1 cellular context compared by ENCODE assay signal in the genomic region with DNA sequence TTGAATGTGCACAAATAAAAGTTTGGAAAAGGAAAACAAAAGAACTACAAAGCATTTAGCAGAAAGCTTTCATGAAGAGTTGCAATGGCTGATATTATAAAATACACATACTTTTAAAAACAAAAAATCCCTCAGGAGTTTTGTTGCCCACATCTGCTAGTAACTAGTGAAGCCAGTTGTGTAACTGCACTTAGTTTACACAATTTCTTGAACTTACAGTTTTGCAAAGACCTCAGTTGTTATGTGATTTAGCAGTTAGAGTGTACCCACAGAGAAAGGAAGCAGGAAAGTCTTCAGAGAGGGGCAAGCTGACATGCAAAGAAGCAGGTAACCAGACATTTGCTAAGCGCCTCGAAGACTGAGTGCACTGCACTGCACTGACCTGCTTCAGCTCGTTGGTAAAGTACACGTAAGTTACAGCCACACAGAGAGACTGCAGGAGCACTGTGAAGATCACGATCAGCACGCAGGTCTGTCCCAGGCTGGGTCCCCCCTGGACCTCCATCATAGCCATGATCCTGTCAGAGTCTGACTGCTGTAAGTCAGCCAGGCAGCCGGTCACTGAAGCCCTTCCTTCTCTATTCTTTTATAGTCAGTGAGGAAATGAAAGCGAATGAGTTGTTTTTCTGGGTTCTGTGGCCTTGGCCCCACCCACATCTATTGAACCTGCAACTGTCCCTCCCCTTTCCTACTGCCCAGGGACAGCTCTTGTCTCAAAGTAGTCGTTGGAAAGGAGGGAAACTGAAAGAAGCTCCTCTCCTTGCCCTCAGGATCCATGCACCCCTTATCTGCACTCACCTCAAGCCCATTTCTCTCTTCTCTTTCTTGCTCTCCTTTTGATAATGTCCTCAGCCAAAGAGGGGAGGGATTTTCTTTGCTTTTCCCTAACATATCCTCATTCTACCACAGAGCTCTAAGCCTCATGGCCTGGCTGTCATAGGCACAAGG.
A peak's percentile ranks its signal among the peaks of the same experiment; 100 is the strongest.
TF ChIP-seq lines count a peak whose summit lies in the region.

A gene (minus strand): TSS at position 560 of the 948 bp plus-strand sequence. CDS start 46 bp downstream, at position 514.

TF ChIP-seq in HepG2, 621 proteins besides CTCF, POLR2A, EP300 and RAD21 (continued from another document and continues in another):
- TF ChIP-seq, protein P1, sequence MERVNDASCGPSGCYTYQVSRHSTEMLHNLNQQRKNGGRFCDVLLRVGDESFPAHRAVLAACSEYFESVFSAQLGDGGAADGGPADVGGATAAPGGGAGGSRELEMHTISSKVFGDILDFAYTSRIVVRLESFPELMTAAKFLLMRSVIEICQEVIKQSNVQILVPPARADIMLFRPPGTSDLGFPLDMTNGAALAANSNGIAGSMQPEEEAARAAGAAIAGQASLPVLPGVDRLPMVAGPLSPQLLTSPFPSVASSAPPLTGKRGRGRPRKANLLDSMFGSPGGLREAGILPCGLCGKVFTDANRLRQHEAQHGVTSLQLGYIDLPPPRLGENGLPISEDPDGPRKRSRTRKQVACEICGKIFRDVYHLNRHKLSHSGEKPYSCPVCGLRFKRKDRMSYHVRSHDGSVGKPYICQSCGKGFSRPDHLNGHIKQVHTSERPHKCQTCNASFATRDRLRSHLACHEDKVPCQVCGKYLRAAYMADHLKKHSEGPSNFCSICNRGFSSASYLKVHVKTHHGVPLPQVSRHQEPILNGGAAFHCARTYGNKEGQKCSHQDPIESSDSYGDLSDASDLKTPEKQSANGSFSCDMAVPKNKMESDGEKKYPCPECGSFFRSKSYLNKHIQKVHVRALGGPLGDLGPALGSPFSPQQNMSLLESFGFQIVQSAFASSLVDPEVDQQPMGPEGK (CRISPR knock-in tag; IDR thresholded peaks at IDR 0.05) = no peak
- no peak for TF ChIP-seq NFIB (CRISPR knock-in tag; IDR thresholded peaks at IDR 0.05; ENCODE audit: borderline replicate concordance)
- no peak for TF ChIP-seq ARNT (IDR thresholded peaks at IDR 0.05)
- peak; percentile 55; the same call in 1 of the 2 replicates for TF ChIP-seq ZMYM4 (CRISPR knock-in tag; IDR thresholded peaks at IDR 0.05)
- TF ChIP-seq MEIS1 (CRISPR knock-in tag; IDR thresholded peaks at IDR 0.05; ENCODE audit: borderline replicate concordance) = no peak
- TF ChIP-seq KAT2B (IDR thresholded peaks at IDR 0.05; ENCODE audit: borderline replicate concordance, low read depth, low read length) = no peak
- 0 out of 2 replicates have a peak, but pooled peaks have one; percentile 31 for TF ChIP-seq KDM2A (CRISPR knock-in tag; IDR thresholded peaks at IDR 0.05; ENCODE audit: borderline replicate concordance, low read depth)
- 0 out of 2 replicates have a peak, but pooled peaks have one; percentile 42 for TF ChIP-seq TBX2 (CRISPR knock-in tag; IDR thresholded peaks at IDR 0.05; ENCODE audit: borderline replicate concordance)
- no peak for TF ChIP-seq ZFYVE20 (CRISPR knock-in tag; IDR thresholded peaks at IDR 0.05; ENCODE audit: borderline replicate concordance, low read depth)
- TF ChIP-seq ZNF121 (CRISPR knock-in tag; IDR thresholded peaks at IDR 0.05) = peak; percentile 91
- no peak for TF ChIP-seq ISX (CRISPR knock-in tag; conservative IDR thresholded peaks at IDR 0.05)
- 0 out of 2 replicates have a peak, but pooled peaks have one; percentile 48 for TF ChIP-seq ZNF136 (CRISPR knock-in tag; IDR thresholded peaks at IDR 0.05; ENCODE audit: low read depth)
- peak; percentile 60 for TF ChIP-seq ZNF331 (CRISPR knock-in tag; IDR thresholded peaks at IDR 0.05)
- TF ChIP-seq SKI (IDR thresholded peaks at IDR 0.05; ENCODE audit: partially characterized antibody) = no peak
- TF ChIP-seq KAT8 (CRISPR knock-in tag; IDR thresholded peaks at IDR 0.05) = 0 out of 2 replicates have a peak, but pooled peaks have one; percentile 26
- TF ChIP-seq KLF16 (CRISPR knock-in tag; IDR thresholded peaks at IDR 0.05) = peak in 1 of 2 experiments; percentile 66; a peak in 1 of 4 replicates
- TF ChIP-seq, protein P2, sequence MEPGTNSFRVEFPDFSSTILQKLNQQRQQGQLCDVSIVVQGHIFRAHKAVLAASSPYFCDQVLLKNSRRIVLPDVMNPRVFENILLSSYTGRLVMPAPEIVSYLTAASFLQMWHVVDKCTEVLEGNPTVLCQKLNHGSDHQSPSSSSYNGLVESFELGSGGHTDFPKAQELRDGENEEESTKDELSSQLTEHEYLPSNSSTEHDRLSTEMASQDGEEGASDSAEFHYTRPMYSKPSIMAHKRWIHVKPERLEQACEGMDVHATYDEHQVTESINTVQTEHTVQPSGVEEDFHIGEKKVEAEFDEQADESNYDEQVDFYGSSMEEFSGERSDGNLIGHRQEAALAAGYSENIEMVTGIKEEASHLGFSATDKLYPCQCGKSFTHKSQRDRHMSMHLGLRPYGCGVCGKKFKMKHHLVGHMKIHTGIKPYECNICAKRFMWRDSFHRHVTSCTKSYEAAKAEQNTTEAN (CRISPR knock-in tag; conservative IDR thresholded peaks at IDR 0.05) = 0 out of 2 replicates have a peak, but pooled peaks have one; percentile 14
- TF ChIP-seq, protein P3, sequence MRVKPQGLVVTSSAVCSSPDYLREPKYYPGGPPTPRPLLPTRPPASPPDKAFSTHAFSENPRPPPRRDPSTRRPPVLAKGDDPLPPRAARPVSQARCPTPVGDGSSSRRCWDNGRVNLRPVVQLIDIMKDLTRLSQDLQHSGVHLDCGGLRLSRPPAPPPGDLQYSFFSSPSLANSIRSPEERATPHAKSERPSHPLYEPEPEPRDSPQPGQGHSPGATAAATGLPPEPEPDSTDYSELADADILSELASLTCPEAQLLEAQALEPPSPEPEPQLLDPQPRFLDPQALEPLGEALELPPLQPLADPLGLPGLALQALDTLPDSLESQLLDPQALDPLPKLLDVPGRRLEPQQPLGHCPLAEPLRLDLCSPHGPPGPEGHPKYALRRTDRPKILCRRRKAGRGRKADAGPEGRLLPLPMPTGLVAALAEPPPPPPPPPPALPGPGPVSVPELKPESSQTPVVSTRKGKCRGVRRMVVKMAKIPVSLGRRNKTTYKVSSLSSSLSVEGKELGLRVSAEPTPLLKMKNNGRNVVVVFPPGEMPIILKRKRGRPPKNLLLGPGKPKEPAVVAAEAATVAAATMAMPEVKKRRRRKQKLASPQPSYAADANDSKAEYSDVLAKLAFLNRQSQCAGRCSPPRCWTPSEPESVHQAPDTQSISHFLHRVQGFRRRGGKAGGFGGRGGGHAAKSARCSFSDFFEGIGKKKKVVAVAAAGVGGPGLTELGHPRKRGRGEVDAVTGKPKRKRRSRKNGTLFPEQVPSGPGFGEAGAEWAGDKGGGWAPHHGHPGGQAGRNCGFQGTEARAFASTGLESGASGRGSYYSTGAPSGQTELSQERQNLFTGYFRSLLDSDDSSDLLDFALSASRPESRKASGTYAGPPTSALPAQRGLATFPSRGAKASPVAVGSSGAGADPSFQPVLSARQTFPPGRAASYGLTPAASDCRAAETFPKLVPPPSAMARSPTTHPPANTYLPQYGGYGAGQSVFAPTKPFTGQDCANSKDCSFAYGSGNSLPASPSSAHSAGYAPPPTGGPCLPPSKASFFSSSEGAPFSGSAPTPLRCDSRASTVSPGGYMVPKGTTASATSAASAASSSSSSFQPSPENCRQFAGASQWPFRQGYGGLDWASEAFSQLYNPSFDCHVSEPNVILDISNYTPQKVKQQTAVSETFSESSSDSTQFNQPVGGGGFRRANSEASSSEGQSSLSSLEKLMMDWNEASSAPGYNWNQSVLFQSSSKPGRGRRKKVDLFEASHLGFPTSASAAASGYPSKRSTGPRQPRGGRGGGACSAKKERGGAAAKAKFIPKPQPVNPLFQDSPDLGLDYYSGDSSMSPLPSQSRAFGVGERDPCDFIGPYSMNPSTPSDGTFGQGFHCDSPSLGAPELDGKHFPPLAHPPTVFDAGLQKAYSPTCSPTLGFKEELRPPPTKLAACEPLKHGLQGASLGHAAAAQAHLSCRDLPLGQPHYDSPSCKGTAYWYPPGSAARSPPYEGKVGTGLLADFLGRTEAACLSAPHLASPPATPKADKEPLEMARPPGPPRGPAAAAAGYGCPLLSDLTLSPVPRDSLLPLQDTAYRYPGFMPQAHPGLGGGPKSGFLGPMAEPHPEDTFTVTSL (CRISPR knock-in tag; IDR thresholded peaks at IDR 0.05; ENCODE audit: borderline replicate concordance) = 0 out of 2 replicates have a peak, but pooled peaks have one; percentile 35
- peak; percentile 38; the same call in 1 of the 2 replicates for TF ChIP-seq ZNF772 (CRISPR knock-in tag; IDR thresholded peaks at IDR 0.05)
- TF ChIP-seq DPF2 (CRISPR knock-in tag; IDR thresholded peaks at IDR 0.05; ENCODE audit: borderline replicate concordance, low read depth) = 0 out of 2 replicates have a peak, but pooled peaks have one; percentile 32
- TF ChIP-seq SRSF1 (optimal IDR thresholded peaks at IDR 0.05; ENCODE audit: low read depth, low read length) = no peak
- peak; percentile 89 for TF ChIP-seq ZNF605 (CRISPR knock-in tag; IDR thresholded peaks at IDR 0.05)
- TF ChIP-seq, protein P4, sequence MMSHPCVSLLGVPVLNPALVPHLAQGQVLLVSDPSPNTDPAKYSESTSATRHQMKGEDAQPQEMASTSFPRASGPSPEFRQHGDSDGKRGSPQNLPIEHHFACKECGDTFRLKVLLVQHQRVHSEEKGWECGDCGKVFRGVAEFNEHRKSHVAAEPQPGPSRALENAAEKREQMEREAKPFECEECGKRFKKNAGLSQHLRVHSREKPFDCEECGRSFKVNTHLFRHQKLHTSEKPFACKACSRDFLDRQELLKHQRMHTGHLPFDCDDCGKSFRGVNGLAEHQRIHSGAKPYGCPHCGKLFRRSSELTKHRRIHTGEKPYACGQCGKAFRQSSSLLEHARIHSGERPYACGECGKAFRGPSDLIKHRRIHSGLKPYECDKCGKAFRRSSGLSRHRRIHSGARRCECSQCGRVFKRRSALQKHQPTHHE (CRISPR knock-in tag; IDR thresholded peaks at IDR 0.05; ENCODE audit: borderline replicate concordance) = no peak
- TF ChIP-seq ZNF138 (CRISPR knock-in tag; IDR thresholded peaks at IDR 0.05; ENCODE audit: low read depth) = no peak
- TF ChIP-seq, protein P5, sequence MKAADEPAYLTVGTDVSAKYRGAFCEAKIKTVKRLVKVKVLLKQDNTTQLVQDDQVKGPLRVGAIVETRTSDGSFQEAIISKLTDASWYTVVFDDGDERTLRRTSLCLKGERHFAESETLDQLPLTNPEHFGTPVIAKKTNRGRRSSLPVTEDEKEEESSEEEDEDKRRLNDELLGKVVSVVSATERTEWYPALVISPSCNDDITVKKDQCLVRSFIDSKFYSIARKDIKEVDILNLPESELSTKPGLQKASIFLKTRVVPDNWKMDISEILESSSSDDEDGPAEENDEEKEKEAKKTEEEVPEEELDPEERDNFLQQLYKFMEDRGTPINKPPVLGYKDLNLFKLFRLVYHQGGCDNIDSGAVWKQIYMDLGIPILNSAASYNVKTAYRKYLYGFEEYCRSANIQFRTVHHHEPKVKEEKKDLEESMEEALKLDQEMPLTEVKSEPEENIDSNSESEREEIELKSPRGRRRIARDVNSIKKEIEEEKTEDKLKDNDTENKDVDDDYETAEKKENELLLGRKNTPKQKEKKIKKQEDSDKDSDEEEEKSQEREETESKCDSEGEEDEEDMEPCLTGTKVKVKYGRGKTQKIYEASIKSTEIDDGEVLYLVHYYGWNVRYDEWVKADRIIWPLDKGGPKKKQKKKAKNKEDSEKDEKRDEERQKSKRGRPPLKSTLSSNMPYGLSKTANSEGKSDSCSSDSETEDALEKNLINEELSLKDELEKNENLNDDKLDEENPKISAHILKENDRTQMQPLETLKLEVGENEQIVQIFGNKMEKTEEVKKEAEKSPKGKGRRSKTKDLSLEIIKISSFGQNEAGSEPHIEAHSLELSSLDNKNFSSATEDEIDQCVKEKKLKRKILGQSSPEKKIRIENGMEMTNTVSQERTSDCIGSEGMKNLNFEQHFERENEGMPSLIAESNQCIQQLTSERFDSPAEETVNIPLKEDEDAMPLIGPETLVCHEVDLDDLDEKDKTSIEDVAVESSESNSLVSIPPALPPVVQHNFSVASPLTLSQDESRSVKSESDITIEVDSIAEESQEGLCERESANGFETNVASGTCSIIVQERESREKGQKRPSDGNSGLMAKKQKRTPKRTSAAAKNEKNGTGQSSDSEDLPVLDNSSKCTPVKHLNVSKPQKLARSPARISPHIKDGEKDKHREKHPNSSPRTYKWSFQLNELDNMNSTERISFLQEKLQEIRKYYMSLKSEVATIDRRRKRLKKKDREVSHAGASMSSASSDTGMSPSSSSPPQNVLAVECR (CRISPR knock-in tag; IDR thresholded peaks at IDR 0.05; ENCODE audit: borderline replicate concordance) = peak; percentile 48; the same call in 1 of the 2 replicates
- TF ChIP-seq ELF3 (CRISPR knock-in tag; IDR thresholded peaks at IDR 0.05) = peak; percentile 7; the same call in 1 of the 2 replicates
- TF ChIP-seq ZNF343 (CRISPR knock-in tag; IDR thresholded peaks at IDR 0.05) = no peak
- peak; percentile 90; the same call in 1 of the 2 replicates for TF ChIP-seq ZNF598 (CRISPR knock-in tag; IDR thresholded peaks at IDR 0.05; ENCODE audit: borderline replicate concordance)
- TF ChIP-seq SPEN (CRISPR knock-in tag; IDR thresholded peaks at IDR 0.05; ENCODE audit: low read depth) = peak; percentile 49; the same call in 1 of the 2 replicates
- TF ChIP-seq RBFOX2 (IDR thresholded peaks at IDR 0.05; ENCODE audit: low read depth, low read length) = 0 out of 2 replicates have a peak, but pooled peaks have one; percentile 38
- TF ChIP-seq ZBTB7B (CRISPR knock-in tag; IDR thresholded peaks at IDR 0.05) = 0 out of 2 replicates have a peak, but pooled peaks have one; percentile 31
